8 cellular contexts compared by ENCODE assay signal in genomic region chr6:84763397-84764331, GRCh38. TPM values are rescaled to one million over a fixed set of nuclear protein-coding genes. Genes with fewer than 3 reads are reported as not detected.
A peak's percentile ranks its signal among the peaks of the same experiment; 100 is the strongest.
DNase-seq lines count a peak whose midpoint lies in the region; ATAC-seq and TF ChIP-seq lines count a peak whose summit lies in the region.

No MANE protein-coding gene starts in this region.

- DNase-seq in AG10803 (ENCODE audit: low read depth) (peak; percentile 90), LoVo (ENCODE audit: low spot score) (peak; percentile 32), cardiac fibroblast (ENCODE audit: low read depth in 2 of 2) (peak; percentile 95 to 96), right lobe of liver (peak in 2 of 3 donors; percentile 21 to 58), upper lobe of right lung (no peak), HuH-7.5 (ENCODE audit: low spot score) (no peak)

- ATAC-seq in right lobe of liver: peak; percentile 18 to 46 (median 39)
- ATAC-seq in upper lobe of right lung: peak; percentile 24
- ATAC-seq in HG03460 (IDR thresholded peaks at IDR 0.05; ENCODE audit: unreplicated experiment): no peak
- ATAC-seq in GM18858 (IDR thresholded peaks at IDR 0.05; ENCODE audit: unreplicated experiment): no peak

- H3K27me3 ChIP-seq in right lobe of liver: peaks cover 10 to 91% of the 10 kb centered on the region in 2 donors
- peaks cover 96% of the 10 kb centered on the region for H3K27me3 ChIP-seq in upper lobe of right lung

- WGBS in right lobe of liver (ENCODE audit: insufficient coverage, low coverage, low lambda C conversion rate, missing lambda C conversion rate): 1% methylated on average over 31 of the region's 97 CpGs

- peak overlapping the region in 1 of 3 donors; percentile 3 for H3K27ac ChIP-seq in right lobe of liver
- H3K27ac ChIP-seq in upper lobe of right lung: no peak overlapping the region

- intact Hi-C loops in right lobe of liver (cut with DNase I): no loop called here
- intact Hi-C loops in upper lobe of right lung (cut with DNase I): no loop called here

- TF ChIP-seq POLR2A in right lobe of liver (IDR thresholded peaks at IDR 0.05): no peak

- H3K4me1 ChIP-seq in right lobe of liver (peaks cover 0 to 13% (median 0%) of the 10 kb centered on the region in 4 donors), upper lobe of right lung (peaks cover 6% of the 10 kb centered on the region)

- peak; percentile 25; the same call in 1 of the 2 replicates for TF ChIP-seq CTCF in AG10803 (conservative IDR thresholded peaks at IDR 0.05; ENCODE audit: low read length)
- peak; percentile 24 for TF ChIP-seq CTCF in cardiac fibroblast (IDR thresholded peaks at IDR 0.05; ENCODE audit: low read depth, low read length)
- TF ChIP-seq CTCF in right lobe of liver (IDR thresholded peaks at IDR 0.05): no peak
- TF ChIP-seq CTCF in upper lobe of right lung (IDR thresholded peaks at IDR 0.05): no peak

- peak overlapping the region; percentile 73 for H3K4me3 ChIP-seq in AG10803 (ENCODE audit: low read length)
- H3K4me3 ChIP-seq in cardiac fibroblast (replicated peaks in 1 of 2; ENCODE audit: low read depth in 2 of 2, low read length in 2 of 2): peak overlapping the region; percentile 77 to 82
- H3K4me3 ChIP-seq in right lobe of liver: peak overlapping the region; percentile 15 to 30 (median 19)
- peak overlapping the region; percentile 33 for H3K4me3 ChIP-seq in upper lobe of right lung

- H3K9me3 ChIP-seq in right lobe of liver (no peaks in the 10 kb centered on the region), upper lobe of right lung (no peaks in the 10 kb centered on the region)

- H3K36me3 ChIP-seq in right lobe of liver (no peaks in the 10 kb centered on the region), upper lobe of right lung (no peaks in the 10 kb centered on the region)

RNA-seq across cellular contexts. Expression of gene TBX18, which starts 0.7 kb away (rescaled TPM):
- total RNA-seq in right lobe of liver (under 1 TPM in 5 of 6 experiments, not detected in 1; 0.15 to 0.87 (median 0.49) TPM), upper lobe of right lung (1.0 TPM)

Comparison
In these comparisons a context has a peak if more than half of its experiments do, and no peak if none do; other contexts are left out.
1. DNase-seq: peak in AG10803 (single experiment), LoVo (single experiment), cardiac fibroblast (2 of 2) and right lobe of liver (2 of 3); none in upper lobe of right lung (single experiment) and HuH-7.5 (single experiment).
2. H3K4me3 ChIP-seq: peak in every context shown above with its lines; median percentile 80 in cardiac fibroblast; 73 in AG10803; 33 in upper lobe of right lung; 19 in right lobe of liver.
3. CTCF ChIP-seq: peak in AG10803 (single experiment) and cardiac fibroblast (single experiment); none in right lobe of liver (0 of 4) and upper lobe of right lung (single experiment).
4. ATAC-seq: peak in right lobe of liver (4 of 4) and upper lobe of right lung (single experiment); none in HG03460 (single experiment) and GM18858 (single experiment).